Comparison of ENCODE assay signal across 24 cellular contexts in genomic region chr3:155748611-155749365, GRCh38. TPM values are rescaled to one million over a fixed set of nuclear protein-coding genes. Genes with fewer than 3 reads are reported as not detected.
A peak's percentile ranks its signal among the peaks of the same experiment; 100 is the strongest.
DNase-seq lines count a peak whose midpoint lies in the region; ATAC-seq, FAIRE-seq and TF ChIP-seq lines count a peak whose summit lies in the region.
"Had no signal": no experiment of that assay in that cellular context is flagged by ENCODE, and none has a peak within 500 bp of the region (broad histone marks: within the 10 kb centered on the region; RNA-seq: fewer than 3 reads in every experiment).

No MANE protein-coding gene starts in this region.

- H3K36me3 Mint-ChIP-seq in memory B cell (no peaks in the 10 kb centered on the region), CD14-positive monocyte (peaks cover 0 to 4% of the 10 kb centered on the region in 2 donors)
- H3K36me3 Mint-ChIP-seq: activated CD4-positive, alpha-beta memory T cell treated with anti-CD3 and anti-CD28 coated beads for 36 hours; CD4-positive, CD25-positive, alpha-beta regulatory T cell; naive B cell had no signal

- TF ChIP-seq EP300 in K562 (IDR thresholded peaks at IDR 0.05; ENCODE audit: low read length): no peak

- H3K9me3 ChIP-seq in K562 (replicated peaks; ENCODE audit: control insufficient read depth, insufficient read depth, low read depth, low read length): no peaks in the 10 kb centered on the region
- no peaks in the 10 kb centered on the region for H3K9me3 ChIP-seq in right atrium auricular region
- H3K9me3 ChIP-seq: adrenal gland, prostate gland had no signal

- TF ChIP-seq RAD21 in K562 (CRISPR knock-in tag; conservative IDR thresholded peaks at IDR 0.05 in 1 of 2, IDR thresholded peaks at IDR 0.05 in 1 of 2): no peak

- in situ Hi-C loops in K562 (cut with MboI): no loop called here

- H3K4me3 Mint-ChIP-seq in memory B cell: no peak overlapping the region
- no peak overlapping the region for H3K4me3 Mint-ChIP-seq in CD14-positive monocyte
- H3K4me3 Mint-ChIP-seq: activated CD4-positive, alpha-beta memory T cell treated with anti-CD3 and anti-CD28 coated beads for 36 hours; CD4-positive, CD25-positive, alpha-beta regulatory T cell; naive B cell had no signal

- no peak overlapping the region for H3K4me3 ChIP-seq in AG10803 (ENCODE audit: low read length)
- no peak overlapping the region for H3K4me3 ChIP-seq in K562
- H3K4me3 ChIP-seq in right atrium auricular region: no peak overlapping the region
- H3K4me3 ChIP-seq: adrenal gland, prostate gland, skin epidermis had no signal

- no peaks in the 10 kb centered on the region for H3K9me1 ChIP-seq in K562 (ENCODE audit: control insufficient read depth, insufficient read depth, low read length)

- ATAC-seq in K562 (no peak), memory B cell (ENCODE audit: low read depth) (no peak), left cardiac atrium (no peak)
- ATAC-seq: foreskin keratinocyte had no signal

- DNase-seq in AG10803 (ENCODE audit: low read depth) (peak; percentile 8), GM03348 (ENCODE audit: low spot score) (peak; percentile 20), K562 (ENCODE audit: extremely low read depth in 1 of 4, low spot score in 3 of 4) (no peak), memory B cell (ENCODE audit: low spot score in 2 of 2) (no peak), left cardiac atrium (no peak), pons (ENCODE audit: low spot score) (no peak), right atrium auricular region (ENCODE audit: low spot score) (no peak), CD14-positive monocyte (ENCODE audit: low spot score) (no peak)
- DNase-seq: activated CD4-positive, alpha-beta memory T cell treated with anti-CD3 and anti-CD28 coated beads for 36 hours; activated gamma-delta T cell treated with Interleukin-2 at 50 U/mL for 16 hours; adrenal gland; CD4-positive, CD25-positive, alpha-beta regulatory T cell; dermis blood vessel endothelial cell; foreskin keratinocyte; mesendoderm; naive B cell; NCI-H1417 treated with DMSO at 0.1 percent for 48 hours; RPMI8226; stimulated activated CD4-positive, alpha-beta T cell treated with anti-CD3 and anti-CD28 coated beads, Interleukin-2, amount 100 ng/mL, for 24 hours; stimulated activated naive CD4-positive, alpha-beta T cell had no signal

- H3K27ac ChIP-seq in K562 (ENCODE audit: extremely low read depth, low read depth, low read length) (no peak overlapping the region), right atrium auricular region (no peak overlapping the region)
- H3K27ac ChIP-seq: adrenal gland, foreskin keratinocyte, prostate gland, skin epidermis had no signal

- POLR2A ChIA-PET in K562 (lab: Yijun Ruan, JAX): no interaction called here

- no peaks in the 10 kb centered on the region for H3K9me3 Mint-ChIP-seq in memory B cell
- peaks cover 0 to 7% (median 6%) of the 10 kb centered on the region in 7 donors for H3K9me3 Mint-ChIP-seq in CD14-positive monocyte
- H3K9me3 Mint-ChIP-seq: activated CD4-positive, alpha-beta memory T cell treated with anti-CD3 and anti-CD28 coated beads for 36 hours; CD4-positive, CD25-positive, alpha-beta regulatory T cell; naive B cell had no signal

- TF ChIP-seq CTCF in AG10803 (conservative IDR thresholded peaks at IDR 0.05; ENCODE audit: low read length): no peak
- no peak for TF ChIP-seq CTCF in K562 (IDR thresholded peaks at IDR 0.05 in 2 of 3, conservative IDR thresholded peaks at IDR 0.05 in 1 of 3; ENCODE audit: insufficient read depth in 2 of 3, low read depth in 1 of 3, low read length in 3 of 3)
- no peak for TF ChIP-seq CTCF in right atrium auricular region (IDR thresholded peaks at IDR 0.05)
- no peak for TF ChIP-seq CTCF in CD14-positive monocyte (IDR thresholded peaks at IDR 0.05)

- no peak for FAIRE-seq in K562 (lab: Jason Lieb, UNC)
- FAIRE-seq: bronchial epithelial cell, keratinocyte had no signal

- H3K27ac Mint-ChIP-seq in memory B cell (peak overlapping the region; percentile 29), CD14-positive monocyte (peak overlapping the region in 1 of 7 donors; percentile 79)
- H3K27ac Mint-ChIP-seq: activated CD4-positive, alpha-beta memory T cell treated with anti-CD3 and anti-CD28 coated beads for 36 hours had no signal

- H3K4me1 Mint-ChIP-seq in memory B cell (peaks cover 10% of the 10 kb centered on the region), CD14-positive monocyte (peaks cover 22% of the 10 kb centered on the region)

- H3K36me3 ChIP-seq in K562 (ENCODE audit: control insufficient read depth, insufficient read depth, low read length) (no peaks in the 10 kb centered on the region), right atrium auricular region (no peaks in the 10 kb centered on the region)
- H3K36me3 ChIP-seq: adrenal gland, prostate gland had no signal

- CTCF ChIA-PET in K562 (lab: Yijun Ruan, JAX; ENCODE audit: low intra/inter-chr PET ratio): no interaction called here

- H3K4me1 ChIP-seq in K562 (replicated peaks in 1 of 2; ENCODE audit: control insufficient read depth in 2 of 2, insufficient read depth in 2 of 2, low read length in 2 of 2) (peaks cover 5 to 16% of the 10 kb centered on the region in 2 experiments; a peak in 4 of 5 replicates), right atrium auricular region (peaks cover 0 to 22% of the 10 kb centered on the region in 2 donors)
- H3K4me1 ChIP-seq: foreskin keratinocyte, prostate gland had no signal

- no peaks in the 10 kb centered on the region for H3K79me2 ChIP-seq in K562 (ENCODE audit: control insufficient read depth, insufficient read depth, low read length)

- H4K20me1 ChIP-seq in K562 (replicated peaks; ENCODE audit: control insufficient read depth, insufficient read depth, low read length): no peaks in the 10 kb centered on the region

- peak overlapping the region; percentile 29; the same call in 1 of the 2 replicates for H2AFZ ChIP-seq in K562 (ENCODE audit: low read depth, low read length)

- H3K27me3 Mint-ChIP-seq in memory B cell (no peaks in the 10 kb centered on the region), CD14-positive monocyte (ENCODE audit: low read depth in 3 of 3) (peaks cover 41 to 51% (median 44%) of the 10 kb centered on the region in 3 donors)

- H3K9ac ChIP-seq in K562 (ENCODE audit: insufficient read depth in 1 of 2, low read depth in 2 of 2, low read length in 2 of 2): no peak overlapping the region

- H3K27me3 ChIP-seq in K562 (ENCODE audit: control insufficient read depth in 2 of 2, insufficient read depth in 2 of 2, low read length in 2 of 2): no peaks in the 10 kb centered on the region; a peak in 1 of 5 replicates
- no peaks in the 10 kb centered on the region for H3K27me3 ChIP-seq in right atrium auricular region
- H3K27me3 ChIP-seq: adrenal gland had no signal

- no peak for TF ChIP-seq POLR2A in K562 (conservative IDR thresholded peaks at IDR 0.05)

- intact Hi-C loops in K562 (cut with micrococcal nuclease) (no loop called here), left cardiac atrium (cut with DNase I) (loop anchor here in 1 of 2 donors (5.0 kb wide), 1 partner anchor 109 kb away; no protein-coding TSS in a partner anchor), CD14-positive monocyte (cut with micrococcal nuclease) (no loop called here)

- H3K4me2 ChIP-seq in K562 (ENCODE audit: insufficient read depth, low read length): no peak overlapping the region

- 20% methylated on average over 8 of the region's 8 CpGs for WGBS in K562 (ENCODE audit: insufficient coverage, low coverage, missing lambda C conversion rate)

- no TSS peak for BruUV-seq in K562 (replicated peaks; lab: Mats Ljungman, UMichigan)

TF ChIP-seq in K562, 482 proteins besides CTCF, POLR2A, EP300 and RAD21 (continues in another document):
- TF ChIP-seq CSDE1 (IDR thresholded peaks at IDR 0.05): no peak

RNA-seq across cellular contexts. Expression of gene PLCH1, which starts 3.9 kb away (rescaled TPM):
- total RNA-seq in K562 (2011; cell fraction: chromatin; rRNA removed; ENCODE audit: low replicate concordance): 0.46 and 0.83 TPM in 2 replicates
- 0.39 and 0.50 TPM in 2 replicates for total RNA-seq in K562 (2011; cell fraction: nucleolus; rRNA removed)
- 0.37 and 0.69 TPM in 2 replicates for total RNA-seq in K562 (2011; cell fraction: nucleoplasm; rRNA removed)
- 0.18 and 0.49 TPM in 2 replicates for total RNA-seq in K562 (2014; rRNA removed)
- total RNA-seq in K562 (2014; rRNA removed; fragmentation: Illumina TruSeq; extraction: Trizol): 0.44 and 0.61 TPM in 2 replicates
- total RNA-seq in K562 (2015; rRNA removed; fragmentation: Illumina TruSeq; extraction: Trizol): 0.40 and 0.49 TPM in 2 replicates
- 0.42 and 0.53 TPM in 2 replicates for total RNA-seq in K562 (2021)
- 0.43 and 0.50 TPM in 2 replicates for polyA plus RNA-seq in K562 (2011; rRNA removed)
- 0.25 and 0.47 TPM in 2 replicates for polyA plus RNA-seq in K562 (2011; cell fraction: cytosol; rRNA removed)
- 0.41 and 1.00 TPM in 2 replicates for polyA plus RNA-seq in K562 (2011; cell fraction: nucleus; rRNA removed)
- polyA plus RNA-seq in K562 (2012): 0.12 and 0.29 TPM in 2 replicates
- polyA plus RNA-seq in K562 (2014; fragmentation: Illumina TruSeq; extraction: Trizol): 0.36 and 0.62 TPM in 2 replicates
- under 1 TPM; 0.17 to 0.21 TPM for polyA plus RNA-seq in K562 (2014; fragmentation: Nextera tagmentation; extraction: Ambion mirVana)
- 0.28 and 0.37 TPM in 2 replicates for polyA plus RNA-seq in K562 (2014; rRNA removed)
- 1.2 and 1.9 TPM in 2 replicates for polyA minus RNA-seq in K562 (2011; rRNA and poly(A)+ RNA removed)
- polyA minus RNA-seq in K562 (2011; cell fraction: cytosol; rRNA and poly(A)+ RNA removed): 0.55 and 0.67 TPM in 2 replicates
- polyA minus RNA-seq in K562 (2011; cell fraction: nucleus; rRNA and poly(A)+ RNA removed): 0.94 and 1.3 TPM in 2 replicates
- total RNA-seq in left cardiac atrium: 1 to 10 TPM in 1 of 2 donors, under 1 TPM in 1; 0.39 to 1.3 TPM
- total RNA-seq in right atrium auricular region: 1 to 10 TPM; 1.4 to 1.5 TPM
- not detected for polyA plus RNA-seq in CD14-positive monocyte
- total RNA-seq: dermis blood vessel endothelial cell had no signal

RNA-seq across cellular contexts. Expression of gene C3orf33, which starts 57.3 kb away (rescaled TPM):
- 3.2 and 7.6 TPM in 2 replicates for total RNA-seq in K562 (2011; cell fraction: chromatin; rRNA removed; ENCODE audit: low replicate concordance)
- 4.2 and 4.9 TPM in 2 replicates for total RNA-seq in K562 (2011; cell fraction: nucleolus; rRNA removed)
- total RNA-seq in K562 (2011; cell fraction: nucleoplasm; rRNA removed): 7.1 and 10.1 TPM in 2 replicates
- total RNA-seq in K562 (2014; rRNA removed) (5.7 TPM in 2 replicates), K562 (2014; rRNA removed; fragmentation: Illumina TruSeq; extraction: Trizol) (10.2 and 12.0 TPM in 2 replicates), K562 (2015; rRNA removed; fragmentation: Illumina TruSeq; extraction: Trizol) (4.9 and 5.7 TPM in 2 replicates), K562 (2021) (5.0 and 5.3 TPM in 2 replicates), left cardiac atrium (1 to 10 TPM; 5.5 to 6.9 TPM), right atrium auricular region (1 to 10 TPM; 5.3 to 9.4 TPM)
- polyA plus RNA-seq in K562 (2011; rRNA removed) (6.2 and 6.8 TPM in 2 replicates), K562 (2014; fragmentation: Illumina TruSeq; extraction: Trizol) (6.6 TPM in 2 replicates), K562 (2014; fragmentation: Nextera tagmentation; extraction: Ambion mirVana) (1 to 10 TPM; 4.1 to 6.0 TPM), K562 (2014; rRNA removed) (6.3 and 7.0 TPM in 2 replicates), CD14-positive monocyte (under 1 TPM; 0.34 to 0.97 TPM)
- polyA plus RNA-seq in K562 (2011; cell fraction: cytosol; rRNA removed): 4.9 and 8.8 TPM in 2 replicates
- 2.5 and 3.0 TPM in 2 replicates for polyA plus RNA-seq in K562 (2011; cell fraction: nucleus; rRNA removed)
- polyA plus RNA-seq in K562 (2012): 4.1 and 7.2 TPM in 2 replicates
- polyA minus RNA-seq in K562 (2011; rRNA and poly(A)+ RNA removed): 3.1 and 3.7 TPM in 2 replicates
- polyA minus RNA-seq in K562 (2011; cell fraction: cytosol; rRNA and poly(A)+ RNA removed): 2.5 and 4.0 TPM in 2 replicates
- polyA minus RNA-seq in K562 (2011; cell fraction: nucleus; rRNA and poly(A)+ RNA removed): 1.1 and 1.9 TPM in 2 replicates

Comparison
In these comparisons a context has a peak if more than half of its experiments do, and no peak if none do; other contexts are left out.
1. DNase-seq: peak in AG10803 (single experiment) and GM03348 (single experiment); none in K562 (0 of 4), memory B cell (0 of 2), left cardiac atrium (single experiment), pons (single experiment), right atrium auricular region (single experiment) and CD14-positive monocyte (single experiment).